In the genomic region with DNA sequence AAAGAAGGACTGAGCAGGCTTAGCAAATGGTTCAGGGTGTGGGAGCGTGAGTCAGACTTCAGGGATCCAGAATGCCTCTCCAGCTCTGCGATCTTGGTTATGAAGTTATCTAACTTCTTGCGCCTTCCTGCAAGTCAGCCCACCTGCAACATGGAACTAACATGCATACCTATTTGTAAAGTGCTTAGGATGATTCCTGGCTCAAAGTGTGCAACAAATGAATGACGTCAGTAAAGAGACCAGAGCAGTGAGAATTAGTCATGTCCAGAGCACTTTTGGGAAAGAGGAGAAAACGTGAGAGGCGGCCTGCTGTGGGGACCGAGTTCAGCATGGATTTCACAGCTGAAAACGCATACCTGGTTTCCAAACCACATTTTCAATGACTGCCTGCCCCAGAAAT, we compare ENCODE assay signal across 15 cellular contexts.
DNase-seq lines count a peak whose midpoint lies in the region; ATAC-seq and TF ChIP-seq lines count a peak whose summit lies in the region.
"Had no signal": no experiment of that assay in that cellular context is flagged by ENCODE, and none has a peak within 500 bp of the region (broad histone marks: within the 10 kb centered on the region; RNA-seq: fewer than 3 reads in every experiment).

No MANE protein-coding gene starts in this region.

- no peaks in the 10 kb centered on the region for H3K36me3 Mint-ChIP-seq in T-helper 2 cell treated with Interferon-gamma antibody and Interleukin-4, amounts not matched to agents 5 μg/mL and 100 μg/mL, for 36 hours (ENCODE audit: low read depth)
- H3K36me3 Mint-ChIP-seq: CD8-positive, alpha-beta T cell had no signal

- H3K9me3 ChIP-seq in HEK293 (ENCODE audit: control insufficient read depth, insufficient read depth, low read depth, low read length) (no peaks in the 10 kb centered on the region), RWPE2 (ENCODE audit: severe bottlenecking) (no peaks in the 10 kb centered on the region), trophoblast cell (ENCODE audit: insufficient read depth, low read depth, low read length) (no peaks in the 10 kb centered on the region)
- H3K9me3 ChIP-seq: Caco-2 had no signal

- H2AK5ac ChIP-seq in trophoblast cell (ENCODE audit: low read length): no peak overlapping the region

- H2BK120ac ChIP-seq in trophoblast cell (ENCODE audit: insufficient read depth, low read length, poor library complexity): no peak overlapping the region

- POLR2A ChIA-PET in HEK293 (lab: Yijun Ruan, JAX): no interaction called here

- no peak overlapping the region for H3K14ac ChIP-seq in trophoblast cell (ENCODE audit: low read length)

- H3K27me3 ChIP-seq in RWPE2 (ENCODE audit: insufficient read depth, poor library complexity, severe bottlenecking) (peaks cover 92% of the 10 kb centered on the region), trophoblast cell (ENCODE audit: insufficient read depth, low read length) (no peaks in the 10 kb centered on the region)

- CTCF ChIA-PET in HEK293 (lab: Yijun Ruan, JAX): no interaction called here

- H4K12ac ChIP-seq in trophoblast cell (ENCODE audit: low read depth, low read length): no peak overlapping the region

- no peaks in the 10 kb centered on the region for H3K27me3 Mint-ChIP-seq in T-helper 2 cell treated with Interferon-gamma antibody and Interleukin-4, amounts not matched to agents 5 μg/mL and 100 μg/mL, for 36 hours (ENCODE audit: low read depth)

- no peak overlapping the region for H2BK5ac ChIP-seq in trophoblast cell (ENCODE audit: low read depth, low read length, poor library complexity)

- H3K4me3 Mint-ChIP-seq in T-helper 2 cell treated with Interferon-gamma antibody and Interleukin-4, amounts not matched to agents 5 μg/mL and 100 μg/mL, for 36 hours: no peak overlapping the region
- H3K4me3 Mint-ChIP-seq: CD8-positive, alpha-beta T cell; GM23338; H9; HFFc6 had no signal

- H3K79me2 ChIP-seq in trophoblast cell (ENCODE audit: control insufficient read depth, insufficient read depth, low read length, poor library complexity): no peaks in the 10 kb centered on the region

- H3K9ac ChIP-seq in trophoblast cell (ENCODE audit: low read length): no peak overlapping the region

- no peak overlapping the region for H3K23ac ChIP-seq in trophoblast cell (ENCODE audit: low read length)

- H4K91ac ChIP-seq in trophoblast cell (ENCODE audit: low read depth, low read length): no peak overlapping the region

- no peak overlapping the region for H3K18ac ChIP-seq in trophoblast cell (ENCODE audit: low read length)

- WGBS in trophoblast cell (ENCODE audit: extremely low coverage, insufficient coverage, insufficient read length): no CpG with 5 or more reads among the region's 8 CpGs

- H4K8ac ChIP-seq in trophoblast cell (ENCODE audit: low read depth, low read length): no peak overlapping the region

- H3K27ac ChIP-seq in HEK293 (ENCODE audit: extremely low read depth, low read depth, low read length) (no peak overlapping the region), RWPE2 (ENCODE audit: poor library complexity, severe bottlenecking) (no peak overlapping the region), trophoblast cell (ENCODE audit: low read depth, low read length) (no peak overlapping the region)

- H2BK12ac ChIP-seq in trophoblast cell (ENCODE audit: low read length): no peak overlapping the region

- no peaks in the 10 kb centered on the region for H3K36me3 ChIP-seq in HEK293 (ENCODE audit: control insufficient read depth in 2 of 2, insufficient read depth in 1 of 2, low read length in 2 of 2)
- H3K36me3 ChIP-seq in RWPE2 (ENCODE audit: low read depth): no peaks in the 10 kb centered on the region
- H3K36me3 ChIP-seq in trophoblast cell (ENCODE audit: control insufficient read depth in 1 of 2, insufficient read depth in 2 of 2, low read length in 2 of 2): no peaks in the 10 kb centered on the region

- DNase-seq in RWPE2 (ENCODE audit: low spot score): no peak
- DNase-seq in trophoblast cell: peak; percentile 37 to 60
- no peak for DNase-seq in T-helper 2 cell treated with Interferon-gamma antibody and Interleukin-4, amounts not matched to agents 5 μg/mL and 100 μg/mL, for 36 hours (ENCODE audit: low spot score)
- no peak for DNase-seq in mesenteric fat pad (ENCODE audit: low spot score)
- no peak for DNase-seq in retina
- DNase-seq: C1 segment of cervical spinal cord; Caco-2; CD8-positive, alpha-beta T cell; DMS153; DND-41; H9; HFFc6 had no signal

- H3K4me2 ChIP-seq in trophoblast cell (ENCODE audit: low read length): no peak overlapping the region
- H3K4me2 ChIP-seq: GM23338 had no signal

- 0 out of 3 replicates have a peak, but pooled peaks have one; percentile 17 for ATAC-seq in RWPE2 (ENCODE audit: low read depth)
- ATAC-seq: CD8-positive, alpha-beta T cell; GM23338; HCT116 had no signal

- no peak overlapping the region for H3K27ac Mint-ChIP-seq in T-helper 2 cell treated with Interferon-gamma antibody and Interleukin-4, amounts not matched to agents 5 μg/mL and 100 μg/mL, for 36 hours
- H3K27ac Mint-ChIP-seq: CD8-positive, alpha-beta T cell; GM23338; H9; HFFc6 had no signal

- H3K4me1 Mint-ChIP-seq in T-helper 2 cell treated with Interferon-gamma antibody and Interleukin-4, amounts not matched to agents 5 μg/mL and 100 μg/mL, for 36 hours (ENCODE audit: low read depth): no peaks in the 10 kb centered on the region
- H3K4me1 Mint-ChIP-seq: GM23338 had no signal

- no peaks in the 10 kb centered on the region for H3K9me3 Mint-ChIP-seq in T-helper 2 cell treated with Interferon-gamma antibody and Interleukin-4, amounts not matched to agents 5 μg/mL and 100 μg/mL, for 36 hours

- no peak overlapping the region for H3K4ac ChIP-seq in trophoblast cell (ENCODE audit: low read depth, low read length)

- TF ChIP-seq CTCF in HEK293 (tag by site-specific recombination; IDR thresholded peaks at IDR 0.05) (no peak), RWPE2 (IDR thresholded peaks at IDR 0.05; ENCODE audit: poor library complexity, severe bottlenecking) (no peak)

- no peak overlapping the region for H3K4me3 ChIP-seq in HEK293 (ENCODE audit: low read depth, low read length)
- no peak overlapping the region for H3K4me3 ChIP-seq in RWPE2 (ENCODE audit: severe bottlenecking)
- no peak overlapping the region for H3K4me3 ChIP-seq in trophoblast cell (ENCODE audit: low read depth, low read length)
- H3K4me3 ChIP-seq: GM23338 had no signal

- no peak overlapping the region for H2AFZ ChIP-seq in trophoblast cell (ENCODE audit: insufficient read depth, low read length, poor library complexity)
- H2AFZ ChIP-seq: GM23338 had no signal

- no peaks in the 10 kb centered on the region for H3K4me1 ChIP-seq in HEK293 (ENCODE audit: control insufficient read depth, insufficient read depth, low read length)
- H3K4me1 ChIP-seq in RWPE2 (ENCODE audit: insufficient read depth, poor library complexity, severe bottlenecking): no peaks in the 10 kb centered on the region
- no peaks in the 10 kb centered on the region for H3K4me1 ChIP-seq in trophoblast cell (ENCODE audit: control insufficient read depth in 1 of 2, insufficient read depth in 2 of 2, low read length in 2 of 2)
- H3K4me1 ChIP-seq: Caco-2 had no signal

- H3K79me1 ChIP-seq in trophoblast cell (ENCODE audit: low read length): no peaks in the 10 kb centered on the region

TF ChIP-seq in HEK293, 187 proteins besides CTCF, POLR2A, EP300 and RAD21:
- TF ChIP-seq, protein P1, sequence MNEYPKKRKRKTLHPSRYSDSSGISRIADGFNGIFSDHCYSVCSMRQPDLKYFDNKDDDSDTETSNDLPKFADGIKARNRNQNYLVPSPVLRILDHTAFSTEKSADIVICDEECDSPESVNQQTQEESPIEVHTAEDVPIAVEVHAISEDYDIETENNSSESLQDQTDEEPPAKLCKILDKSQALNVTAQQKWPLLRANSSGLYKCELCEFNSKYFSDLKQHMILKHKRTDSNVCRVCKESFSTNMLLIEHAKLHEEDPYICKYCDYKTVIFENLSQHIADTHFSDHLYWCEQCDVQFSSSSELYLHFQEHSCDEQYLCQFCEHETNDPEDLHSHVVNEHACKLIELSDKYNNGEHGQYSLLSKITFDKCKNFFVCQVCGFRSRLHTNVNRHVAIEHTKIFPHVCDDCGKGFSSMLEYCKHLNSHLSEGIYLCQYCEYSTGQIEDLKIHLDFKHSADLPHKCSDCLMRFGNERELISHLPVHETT (tag by site-specific recombination; IDR thresholded peaks at IDR 0.05): no peak
- TF ChIP-seq ZNF747 (tag by site-specific recombination; IDR thresholded peaks at IDR 0.05) (no peak), SCRT2 (tag by site-specific recombination; IDR thresholded peaks at IDR 0.05) (peak; percentile 47; the same call in 1 of the 2 replicates), ZNF23 (tag by site-specific recombination; IDR thresholded peaks at IDR 0.05; ENCODE audit: borderline replicate concordance) (no peak), ZNF658 (tag by site-specific recombination; IDR thresholded peaks at IDR 0.05) (no peak), ZNF514 (tag by site-specific recombination; IDR thresholded peaks at IDR 0.05) (no peak), ZNF549 (tag by site-specific recombination; IDR thresholded peaks at IDR 0.05) (no peak), GLIS2 (tag by site-specific recombination; IDR thresholded peaks at IDR 0.05) (no peak), HOXC10 (CRISPR knock-in tag; IDR thresholded peaks at IDR 0.05) (no peak), ZNF391 (tag by site-specific recombination; IDR thresholded peaks at IDR 0.05; ENCODE audit: borderline replicate concordance, low read depth) (no peak), ZNF670 (tag by site-specific recombination; IDR thresholded peaks at IDR 0.05; ENCODE audit: low read depth) (no peak), ZNF624 (tag by site-specific recombination; IDR thresholded peaks at IDR 0.05) (no peak), ZNF544 (tag by site-specific recombination; IDR thresholded peaks at IDR 0.05) (no peak), ZNF654 (tag by site-specific recombination; IDR thresholded peaks at IDR 0.05; ENCODE audit: low read depth) (no peak), SP3 (tag by site-specific recombination; IDR thresholded peaks at IDR 0.05) (no peak)
- TF ChIP-seq, protein P2, sequence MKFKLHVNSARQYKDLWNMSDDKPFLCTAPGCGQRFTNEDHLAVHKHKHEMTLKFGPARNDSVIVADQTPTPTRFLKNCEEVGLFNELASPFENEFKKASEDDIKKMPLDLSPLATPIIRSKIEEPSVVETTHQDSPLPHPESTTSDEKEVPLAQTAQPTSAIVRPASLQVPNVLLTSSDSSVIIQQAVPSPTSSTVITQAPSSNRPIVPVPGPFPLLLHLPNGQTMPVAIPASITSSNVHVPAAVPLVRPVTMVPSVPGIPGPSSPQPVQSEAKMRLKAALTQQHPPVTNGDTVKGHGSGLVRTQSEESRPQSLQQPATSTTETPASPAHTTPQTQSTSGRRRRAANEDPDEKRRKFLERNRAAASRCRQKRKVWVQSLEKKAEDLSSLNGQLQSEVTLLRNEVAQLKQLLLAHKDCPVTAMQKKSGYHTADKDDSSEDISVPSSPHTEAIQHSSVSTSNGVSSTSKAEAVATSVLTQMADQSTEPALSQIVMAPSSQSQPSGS (tag by site-specific recombination; IDR thresholded peaks at IDR 0.05; ENCODE audit: low read depth): 0 out of 2 replicates have a peak, but pooled peaks have one; percentile 36

Comparison
In these comparisons a context has a peak if more than half of its experiments do, and no peak if none do; other contexts are left out.
1. DNase-seq: peak in trophoblast cell (2 of 2); none in RWPE2 (single experiment), T-helper 2 cell treated with Interferon-gamma antibody and Interleukin-4, amounts not matched to agents 5 μg/mL and 100 μg/mL, for 36 hours (single experiment), mesenteric fat pad (single experiment) and retina (single experiment).